ENCODE assay signal across 29 cellular contexts in genomic region chr6:153070756-153071155, GRCh38.
"Had no signal": no experiment of that assay in that cellular context is flagged by ENCODE, and none has a peak within 500 bp of the region (broad histone marks: within the 10 kb centered on the region; RNA-seq: fewer than 3 reads in every experiment).

No MANE protein-coding gene starts in this region.

- H3K4me3 ChIP-seq: psoas muscle, skin epidermis, smooth muscle cell, spleen, suprapubic skin, testis, tibial artery, transverse colon, upper lobe of right lung, vagina had no signal

- H3K36me3 ChIP-seq: neutrophil, spleen, suprapubic skin, tibial artery, transverse colon, upper lobe of right lung, vagina had no signal

- ATAC-seq: naive thymus-derived CD8-positive, alpha-beta T cell; natural killer cell treated with Interleukin-12 subunit alpha and Interleukin-12 subunit beta and Interleukin-15 and Interleukin-18, amount 100 ng/mL, for 72 hours; psoas muscle; right cardiac atrium; sciatic nerve; stimulated activated memory B cell treated with anti-CD40 and anti-IgM and Interleukin-4, amounts not matched to agents 10 μg/mL and 1 μg/mL and 100 μg/mL, for 72 hours; stimulated activated naive CD8-positive, alpha-beta T cell treated with anti-CD3 and anti-CD28 coated beads, Interleukin-15, amount 100 ng/mL, for 72 hours; stimulated activated naive CD8-positive, alpha-beta T cell treated with anti-CD3 and anti-CD28 coated beads, Interleukin-15, Interleukin-2, amounts not matched to agents 100 U/mL and 50 U/mL, for 24 hours; upper lobe of right lung had no signal

- H3K27me3 ChIP-seq: neutrophil, spleen, suprapubic skin, testis, tibial artery, transverse colon, upper lobe of right lung, vagina had no signal

- H3K4me1 ChIP-seq: parathyroid adenoma, psoas muscle, spleen, suprapubic skin, testis, tibial artery, transverse colon, upper lobe of right lung, vagina had no signal

- H3K9me3 ChIP-seq: neutrophil, suprapubic skin, testis, transverse colon, upper lobe of right lung, vagina had no signal

- H2AFZ ChIP-seq: parathyroid adenoma had no signal

- DNase-seq: naive B cell; naive thymus-derived CD8-positive, alpha-beta T cell; nephron progenitor cell; posterior cingulate gyrus; psoas muscle; right cardiac atrium; spleen; stimulated activated CD4-positive, alpha-beta T cell treated with anti-CD3 and anti-CD28 coated beads, Interleukin-12 subunit alpha, Interleukin-12 subunit beta, amount 100 ng/mL, for 4 hours; stimulated activated CD4-positive, alpha-beta T cell treated with anti-CD3 and anti-CD28 coated beads, Interleukin-1b, Interleukin-23, amount 100 ng/mL, for 48 hours; stimulated activated CD4-positive, alpha-beta T cell treated with anti-CD3 and anti-CD28 coated beads, Interleukin-4, amount 100 ng/mL, for 1 hour; stimulated activated CD4-positive, alpha-beta T cell treated with anti-CD3 and anti-CD28 coated beads, Interleukin-4, amount 100 ng/mL, for 4 hours; stimulated activated CD8-positive, alpha-beta memory T cell treated with anti-CD3 and anti-CD28 coated beads, Interleukin-4, amount 100 ng/mL, for 48 hours; stimulated activated naive CD4-positive, alpha-beta T cell; stimulated activated naive CD8-positive, alpha-beta T cell treated with anti-CD3 and anti-CD28 coated beads, Interleukin-15, amount 100 ng/mL, for 72 hours; stimulated activated naive CD8-positive, alpha-beta T cell treated with anti-CD3 and anti-CD28 coated beads, Interleukin-15, Interleukin-2, amounts not matched to agents 100 U/mL and 50 U/mL, for 24 hours; substantia nigra; testis; tibial artery; transverse colon; upper lobe of right lung had no signal

- H3K27ac ChIP-seq: neutrophil, parathyroid adenoma, psoas muscle, skin epidermis, spleen, suprapubic skin, testis, tibial artery, transverse colon, upper lobe of right lung, vagina had no signal

- H3K9ac ChIP-seq: parathyroid adenoma had no signal

- H3K79me2 ChIP-seq: parathyroid adenoma had no signal

- H3K4me2 ChIP-seq: smooth muscle cell had no signal
